ENCODE assay signal across 18 cellular contexts in the genomic region with DNA sequence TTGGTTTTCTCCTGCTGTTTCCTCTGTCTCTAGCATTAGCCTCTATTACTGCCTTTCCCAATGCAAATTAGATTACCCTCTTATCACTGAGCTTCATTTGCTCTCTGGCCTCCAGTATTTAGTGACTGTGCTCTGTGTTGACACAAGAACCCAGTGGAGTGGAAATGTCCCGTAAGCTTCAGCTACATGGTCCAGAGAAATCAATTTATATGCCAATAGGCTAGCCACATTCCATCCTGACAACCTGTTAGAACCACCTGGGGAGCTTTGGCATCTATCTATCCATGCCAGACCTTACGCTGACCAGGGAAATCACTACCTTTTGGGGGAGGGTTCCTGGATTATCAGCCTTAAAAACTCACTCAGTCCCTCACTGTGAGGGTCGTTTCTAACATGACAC.
DNase-seq lines count a peak whose midpoint lies in the region; ATAC-seq and TF ChIP-seq lines count a peak whose summit lies in the region.
"Had no signal": no experiment of that assay in that cellular context is flagged by ENCODE, and none has a peak within 500 bp of the region (broad histone marks: within the 10 kb centered on the region; RNA-seq: fewer than 3 reads in every experiment).

No MANE protein-coding gene starts in this region.

- H3K9me3 Mint-ChIP-seq in immature natural killer cell: no peaks in the 10 kb centered on the region
- H3K9me3 Mint-ChIP-seq: CD4-positive, CD25-positive, alpha-beta regulatory T cell; T-helper 2 cell treated with Interferon-gamma antibody and Interleukin-4, amounts not matched to agents 5 μg/mL and 100 μg/mL, for 36 hours had no signal

- no peak for TF ChIP-seq CTCF in thyroid gland (IDR thresholded peaks at IDR 0.05)

- WGBS in thyroid gland, 2 donors: 27 to 46% methylated on average over 3 of the region's 3 CpGs

- no peaks in the 10 kb centered on the region for H3K27me3 ChIP-seq in thyroid gland
- H3K27me3 ChIP-seq: gastroesophageal sphincter had no signal

- H3K4me1 Mint-ChIP-seq in immature natural killer cell: peaks cover 12 to 63% of the 10 kb centered on the region in 2 donors

- peaks cover 0 to 12% (median 2%) of the 10 kb centered on the region in 3 donors for H3K27me3 Mint-ChIP-seq in immature natural killer cell (ENCODE audit: low read depth in 3 of 3)
- H3K27me3 Mint-ChIP-seq: CD4-positive, CD25-positive, alpha-beta regulatory T cell had no signal

- ATAC-seq in GM18873 (IDR thresholded peaks at IDR 0.05; ENCODE audit: low FRiP score, unreplicated experiment): no peak
- ATAC-seq: gastroesophageal sphincter had no signal

- peak overlapping the region; percentile 1 to 41 (median 38) for H3K27ac ChIP-seq in thyroid gland
- H3K27ac ChIP-seq: coronary artery, epithelial cell of prostate, gastroesophageal sphincter, skin epidermis had no signal

- H3K4me3 Mint-ChIP-seq in immature natural killer cell: no peak overlapping the region
- H3K4me3 Mint-ChIP-seq: CD4-positive, CD25-positive, alpha-beta regulatory T cell; T-helper 2 cell treated with Interferon-gamma antibody and Interleukin-4, amounts not matched to agents 5 μg/mL and 100 μg/mL, for 36 hours had no signal

- peaks cover 5 to 8% of the 10 kb centered on the region in 2 donors for H3K4me1 ChIP-seq in thyroid gland

- H3K36me3 ChIP-seq in thyroid gland: peaks cover 0 to 11% of the 10 kb centered on the region in 2 donors

- peak; percentile 2 for DNase-seq in NCI-H345 (lab: John Stamatoyannopoulos, UW)
- no peak for DNase-seq in NCI-H345 treated with DMSO at 0.1 percent for 48 hours (lab: John Stamatoyannopoulos, UW; ENCODE audit: unreplicated experiment)
- DNase-seq in NCI-H748 treated with DMSO at 0.1 percent for 48 hours (lab: John Stamatoyannopoulos, UW): peak; percentile 75
- DNase-seq in immature natural killer cell: no peak
- DNase-seq in thyroid gland: peak; percentile 9 to 15
- DNase-seq in 8988T: no peak
- no peak for DNase-seq in DMS114 treated with DMSO at 0.1 percent for 48 hours (lab: John Stamatoyannopoulos, UW; ENCODE audit: unreplicated experiment)
- DNase-seq: ACHN; activated CD4-positive, alpha-beta T cell treated with anti-CD3 and anti-CD28 coated beads for 1 hour; activated naive CD4-positive, alpha-beta T cell treated with Interleukin-2 at 50 U/mL for 16 hours; CD4-positive, CD25-positive, alpha-beta regulatory T cell; Right ventricle myocardium superior had no signal

- TF ChIP-seq POLR2A in thyroid gland (IDR thresholded peaks at IDR 0.05): no peak

- intact Hi-C loops in thyroid gland (cut with DNase I): no loop called here

- H3K27ac Mint-ChIP-seq in immature natural killer cell: peak overlapping the region in 5 of 6 donors; percentile 12 to 51 (median 42)
- H3K27ac Mint-ChIP-seq: T-helper 2 cell treated with Interferon-gamma antibody and Interleukin-4, amounts not matched to agents 5 μg/mL and 100 μg/mL, for 36 hours had no signal

- H3K36me3 Mint-ChIP-seq in immature natural killer cell: peaks cover 4 to 18% (median 7%) of the 10 kb centered on the region in 3 donors

- no peaks in the 10 kb centered on the region for H3K9me3 ChIP-seq in thyroid gland
- H3K9me3 ChIP-seq: gastroesophageal sphincter had no signal

- H3K4me3 ChIP-seq in thyroid gland (replicated peaks in 1 of 3): no peak overlapping the region
- H3K4me3 ChIP-seq: coronary artery, gastroesophageal sphincter, skin epidermis had no signal

Comparison
In these comparisons a context has a peak if more than half of its experiments do, and no peak if none do; other contexts are left out.
1. DNase-seq: peak in NCI-H345 (single experiment), NCI-H748 treated with DMSO at 0.1 percent for 48 hours (single experiment) and thyroid gland (2 of 2); none in NCI-H345 treated with DMSO at 0.1 percent for 48 hours (single experiment), immature natural killer cell (0 of 3), 8988T (single experiment) and DMS114 treated with DMSO at 0.1 percent for 48 hours (single experiment).